8 cellular contexts compared by ENCODE assay signal in genomic region chr3:87792532-87793321, GRCh38. TPM values are rescaled to one million over a fixed set of nuclear protein-coding genes. Genes with fewer than 3 reads are reported as not detected.
DNase-seq lines count a peak whose midpoint lies in the region; FAIRE-seq and TF ChIP-seq lines count a peak whose summit lies in the region.

HTR1F (plus strand) TSS chr3:87792706.

- H3K4me3 ChIP-seq in astrocyte (ENCODE audit: insufficient read depth, low read depth, low read length) (peak within 1 kb of the TSS; percentile 63), Karpas-422 (ENCODE audit: low read length) (no peak within 1 kb of the TSS), BE2C (ENCODE audit: low read depth, low read length) (no peak within 1 kb of the TSS)

- no peaks in the 10 kb centered on the region for H3K36me3 Mint-ChIP-seq in activated CD4-positive, alpha-beta T cell treated with anti-CD3 and anti-CD28 coated beads, Interleukin-2, amount 10 ng/mL, durations not matched to agents 7 days and 5 days (ENCODE audit: low read depth)
- H3K36me3 Mint-ChIP-seq in astrocyte (ENCODE audit: low read depth, unreplicated experiment) (no peaks in the 10 kb centered on the region), immature natural killer cell (no peaks in the 10 kb centered on the region)
- H3K36me3 Mint-ChIP-seq in stimulated activated naive CD8-positive, alpha-beta T cell treated with anti-CD3 and anti-CD28 coated beads, Interleukin-15, Interleukin-2, amounts not matched to agents 100 ng/mL and 50 ng/mL, for 24 hours (ENCODE audit: low read depth), result no peaks in the 10 kb centered on the region

- no peak for TF ChIP-seq CTCF in astrocyte (IDR thresholded peaks at IDR 0.05; ENCODE audit: insufficient read depth, low read depth, low read length)
- TF ChIP-seq CTCF in BE2C (IDR thresholded peaks at IDR 0.05; ENCODE audit: low read depth, low read length), result no peak

- H3K4me3 Mint-ChIP-seq in activated CD4-positive, alpha-beta T cell treated with anti-CD3 and anti-CD28 coated beads, Interleukin-2, amount 10 ng/mL, durations not matched to agents 7 days and 5 days, result peak within 1 kb of the TSS; percentile 53
- H3K4me3 Mint-ChIP-seq in astrocyte (ENCODE audit: unreplicated experiment) (peak within 1 kb of the TSS; percentile 88), immature natural killer cell (peak within 1 kb of the TSS; percentile 67 to 84 (median 77))
- peak within 1 kb of the TSS; percentile 72 for H3K4me3 Mint-ChIP-seq in stimulated activated naive CD8-positive, alpha-beta T cell treated with anti-CD3 and anti-CD28 coated beads, Interleukin-15, Interleukin-2, amounts not matched to agents 100 ng/mL and 50 ng/mL, for 24 hours

- no peaks in the 10 kb centered on the region for H4K20me1 ChIP-seq in astrocyte (ENCODE audit: insufficient read depth, low read length)
- no peaks in the 10 kb centered on the region for H4K20me1 ChIP-seq in Karpas-422 (ENCODE audit: insufficient read depth, low read depth, low read length)

- no peak for DNase-seq in activated CD4-positive, alpha-beta T cell treated with anti-CD3 and anti-CD28 coated beads, Interleukin-2, amount 10 ng/mL, durations not matched to agents 7 days and 5 days
- no peak for DNase-seq in activated CD4-positive, alpha-beta T cell treated with anti-CD3 and anti-CD28 coated beads for 4 hours
- no peak for DNase-seq in astrocyte (ENCODE audit: low read depth)
- DNase-seq in immature natural killer cell, result peak in 1 of 3 donors; percentile 6
- DNase-seq in Karpas-422, result no peak
- no peak for DNase-seq in DMS153 treated with DMSO at 0.1 percent for 48 hours (lab: John Stamatoyannopoulos, UW; ENCODE audit: unreplicated experiment)
- no peak for DNase-seq in BE2C

- FAIRE-seq in astrocyte (lab: Jason Lieb, UNC), result no peak

- H3K27me3 Mint-ChIP-seq in activated CD4-positive, alpha-beta T cell treated with anti-CD3 and anti-CD28 coated beads, Interleukin-2, amount 10 ng/mL, durations not matched to agents 7 days and 5 days, result peaks cover 53% of the 10 kb centered on the region
- H3K27me3 Mint-ChIP-seq in astrocyte (ENCODE audit: low read depth, unreplicated experiment), result peaks cover 43% of the 10 kb centered on the region
- peaks cover 15 to 29% (median 15%) of the 10 kb centered on the region in 3 donors for H3K27me3 Mint-ChIP-seq in immature natural killer cell (ENCODE audit: low read depth in 3 of 3)
- H3K27me3 Mint-ChIP-seq in stimulated activated naive CD8-positive, alpha-beta T cell treated with anti-CD3 and anti-CD28 coated beads, Interleukin-15, Interleukin-2, amounts not matched to agents 100 ng/mL and 50 ng/mL, for 24 hours, result peaks cover 69% of the 10 kb centered on the region

- no peaks in the 10 kb centered on the region for H3K9me3 Mint-ChIP-seq in activated CD4-positive, alpha-beta T cell treated with anti-CD3 and anti-CD28 coated beads, Interleukin-2, amount 10 ng/mL, durations not matched to agents 7 days and 5 days
- H3K9me3 Mint-ChIP-seq in astrocyte (ENCODE audit: unreplicated experiment) (peaks cover 5% of the 10 kb centered on the region), immature natural killer cell (peaks cover 0 to 5% (median 2%) of the 10 kb centered on the region in 6 donors)
- peaks cover 5% of the 10 kb centered on the region for H3K9me3 Mint-ChIP-seq in stimulated activated naive CD8-positive, alpha-beta T cell treated with anti-CD3 and anti-CD28 coated beads, Interleukin-15, Interleukin-2, amounts not matched to agents 100 ng/mL and 50 ng/mL, for 24 hours

- no peaks in the 10 kb centered on the region for H3K36me3 ChIP-seq in astrocyte (ENCODE audit: insufficient read depth, low read length)
- no peaks in the 10 kb centered on the region for H3K36me3 ChIP-seq in Karpas-422 (ENCODE audit: insufficient read depth, low read length)
- H3K36me3 ChIP-seq in BE2C, result no peaks in the 10 kb centered on the region

- H3K27ac ChIP-seq in astrocyte (ENCODE audit: low read depth, low read length), result peak within 1 kb of the TSS; percentile 45
- no peak within 1 kb of the TSS for H3K27ac ChIP-seq in Karpas-422 (ENCODE audit: low read length)

- H2AFZ ChIP-seq in astrocyte (ENCODE audit: low read depth, low read length), result peak within 1 kb of the TSS; percentile 54
- no peak within 1 kb of the TSS for H2AFZ ChIP-seq in Karpas-422 (ENCODE audit: low read length)

- peaks cover 16% of the 10 kb centered on the region for H3K4me1 Mint-ChIP-seq in activated CD4-positive, alpha-beta T cell treated with anti-CD3 and anti-CD28 coated beads, Interleukin-2, amount 10 ng/mL, durations not matched to agents 7 days and 5 days
- peaks cover 5% of the 10 kb centered on the region for H3K4me1 Mint-ChIP-seq in astrocyte (ENCODE audit: low read depth, unreplicated experiment)
- H3K4me1 Mint-ChIP-seq in immature natural killer cell, result peaks cover 16 to 45% of the 10 kb centered on the region in 2 donors
- H3K4me1 Mint-ChIP-seq in stimulated activated naive CD8-positive, alpha-beta T cell treated with anti-CD3 and anti-CD28 coated beads, Interleukin-15, Interleukin-2, amounts not matched to agents 100 ng/mL and 50 ng/mL, for 24 hours (ENCODE audit: low read depth), result peaks cover 42% of the 10 kb centered on the region

- H3K9ac ChIP-seq in astrocyte (ENCODE audit: low read length) (peak within 1 kb of the TSS; percentile 69), Karpas-422 (ENCODE audit: low read length) (no peak within 1 kb of the TSS)

- H3K9me3 ChIP-seq in astrocyte (ENCODE audit: insufficient read depth, low read depth, low read length) (no peaks in the 10 kb centered on the region), Karpas-422 (ENCODE audit: low read length) (no peaks in the 10 kb centered on the region), BE2C (no peaks in the 10 kb centered on the region)

- H3K79me2 ChIP-seq in astrocyte (ENCODE audit: insufficient read depth, low read length), result peaks cover under 1% of the 10 kb centered on the region
- no peaks in the 10 kb centered on the region for H3K79me2 ChIP-seq in Karpas-422 (ENCODE audit: low read length)

- peak within 1 kb of the TSS; percentile 83 for H3K4me2 ChIP-seq in astrocyte (ENCODE audit: low read length)
- no peak within 1 kb of the TSS for H3K4me2 ChIP-seq in Karpas-422 (ENCODE audit: low read depth, low read length, poor library complexity, severe bottlenecking)

- POLR2A ChIA-PET in activated CD4-positive, alpha-beta T cell treated with anti-CD3 and anti-CD28 coated beads, Interleukin-2, amount 10 ng/mL, durations not matched to agents 7 days and 5 days (lab: Charles Lee), result no interaction called here

- no peak within 1 kb of the TSS for H3K27ac Mint-ChIP-seq in activated CD4-positive, alpha-beta T cell treated with anti-CD3 and anti-CD28 coated beads, Interleukin-2, amount 10 ng/mL, durations not matched to agents 7 days and 5 days
- H3K27ac Mint-ChIP-seq in astrocyte (ENCODE audit: unreplicated experiment) (no peak within 1 kb of the TSS), immature natural killer cell (no peak within 1 kb of the TSS)
- H3K27ac Mint-ChIP-seq in stimulated activated naive CD8-positive, alpha-beta T cell treated with anti-CD3 and anti-CD28 coated beads, Interleukin-15, Interleukin-2, amounts not matched to agents 100 ng/mL and 50 ng/mL, for 24 hours, result peak within 1 kb of the TSS; percentile 4

- H3K4me1 ChIP-seq in astrocyte (ENCODE audit: insufficient read depth, low read length) (no peaks in the 10 kb centered on the region), Karpas-422 (ENCODE audit: low read length) (no peaks in the 10 kb centered on the region), BE2C (no peaks in the 10 kb centered on the region)

- H3K27me3 ChIP-seq in astrocyte (ENCODE audit: insufficient read depth, low read length), result peaks cover 4% of the 10 kb centered on the region
- no peaks in the 10 kb centered on the region for H3K27me3 ChIP-seq in Karpas-422 (ENCODE audit: low read length)
- peaks cover 40% of the 10 kb centered on the region for H3K27me3 ChIP-seq in BE2C

- CTCF ChIA-PET in activated CD4-positive, alpha-beta T cell treated with anti-CD3 and anti-CD28 coated beads, Interleukin-2, amount 10 ng/mL, durations not matched to agents 7 days and 5 days (lab: Charles Lee), result interaction anchor here (1.0 kb wide), 1 partner anchor 321 kb away, joined by 3 read pairs; no protein-coding TSS in a partner anchor

- no peaks in the 10 kb centered on the region for H3K9me2 ChIP-seq in Karpas-422 (replicated peaks; ENCODE audit: insufficient read depth, low read length)

RNA-seq across cellular contexts. Expression of gene HTR1F, which starts in this region (rescaled TPM):
- not detected for total RNA-seq in activated CD4-positive, alpha-beta T cell treated with anti-CD3 and anti-CD28 coated beads, Interleukin-2, amount 10 ng/mL, durations not matched to agents 7 days and 5 days
- 0.11 TPM in 1 of 2 replicates, not detected in the other for total RNA-seq in astrocyte
- polyA plus RNA-seq in immature natural killer cell, result under 1 TPM in 1 of 3 donors, not detected in 2; 0.19 TPM
- not detected in 2 replicates for total RNA-seq in Karpas-422 (2014; rRNA removed; shearing (Covaris generic); ENCODE audit: low replicate concordance)
- not detected for polyA plus RNA-seq in BE2C (2012; ENCODE audit: insufficient read depth, insufficient read length, low read depth)
